Comparison of ENCODE assay signal across 25 cellular contexts in the genomic region with DNA sequence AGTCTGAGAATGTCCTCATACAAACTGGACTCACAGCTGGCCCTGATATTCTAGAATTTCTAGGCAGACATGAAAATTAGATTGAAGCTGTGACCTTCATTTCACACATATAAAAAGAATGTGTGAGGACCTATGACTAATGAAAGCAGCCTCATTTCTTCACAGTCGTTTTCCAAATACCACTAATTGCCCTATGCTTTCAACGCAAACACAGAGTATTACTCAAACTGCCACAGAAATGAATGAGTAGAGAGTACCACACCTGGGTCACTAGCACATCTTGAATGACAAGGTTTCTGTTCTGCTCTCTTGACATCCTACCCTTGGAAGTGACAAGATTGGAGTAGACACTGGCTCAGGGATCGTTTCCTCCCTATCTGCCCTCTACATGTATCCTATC.
"Had no signal": no experiment of that assay in that cellular context is flagged by ENCODE, and none has a peak within 500 bp of the region (broad histone marks: within the 10 kb centered on the region; RNA-seq: fewer than 3 reads in every experiment).

No MANE protein-coding gene starts in this region.

- H3K27me3 ChIP-seq: heart left ventricle, pancreas, right atrium auricular region, suprapubic skin, tibial nerve had no signal

- H3K36me3 ChIP-seq: heart left ventricle, pancreas, right atrium auricular region, suprapubic skin, tibial nerve had no signal

- DNase-seq: activated B cell treated with CpG ODN at 0.5 μM for 24 hours; activated CD4-positive, alpha-beta T cell treated with anti-CD3 and anti-CD28 coated beads, Interleukin-2, amount 50 U/mL, for 1 hour; activated CD8-positive, alpha-beta T cell treated with anti-CD3 and anti-CD28 coated beads for 36 hours; activated naive CD4-positive, alpha-beta T cell; activated T-cell treated with anti-CD3 and anti-CD28 coated beads, Interleukin-2, amount 50 U/mL, for 48 hours; dermis blood vessel endothelial cell; effector CD4-positive, alpha-beta T cell; foreskin fibroblast; heart left ventricle; hypothalamus; immature natural killer cell; kidney; left colon; naive thymus-derived CD4-positive, alpha-beta T cell; pancreas; psoas muscle; stimulated activated CD4-positive, alpha-beta T cell treated with anti-CD3 and anti-CD28 coated beads, Interleukin-15, amount 100 ng/mL, for 24 hours; stimulated activated CD4-positive, alpha-beta T cell treated with anti-CD3 and anti-CD28 coated beads, Interleukin-2, amount 100 ng/mL, for 24 hours; stimulated activated naive CD4-positive, alpha-beta T cell; T-helper 2 cell had no signal

- H3K4me3 ChIP-seq: heart left ventricle, pancreas, psoas muscle, right atrium auricular region, suprapubic skin, tibial nerve had no signal

- H3K4me1 ChIP-seq: heart left ventricle, pancreas, psoas muscle, right atrium auricular region, tibial nerve had no signal

- FAIRE-seq: colon, endometrium, kidney, pancreas had no signal

- H3K9me3 ChIP-seq: heart left ventricle, pancreas, psoas muscle, right atrium auricular region, suprapubic skin, tibial nerve had no signal

- H3K27ac ChIP-seq: heart left ventricle, pancreas, psoas muscle, right atrium auricular region, suprapubic skin, tibial nerve had no signal
